ENCODE assay signal across 10 cellular contexts in genomic region chr10:104325436-104326430, GRCh38. TPM values are rescaled to one million over a fixed set of nuclear protein-coding genes. Genes with fewer than 3 reads are reported as not detected.
A peak's percentile ranks its signal among the peaks of the same experiment; 100 is the strongest.
DNase-seq lines count a peak whose midpoint lies in the region; ATAC-seq and TF ChIP-seq lines count a peak whose summit lies in the region.
"Had no signal": no experiment of that assay in that cellular context is flagged by ENCODE, and none has a peak within 500 bp of the region (broad histone marks: within the 10 kb centered on the region; RNA-seq: fewer than 3 reads in every experiment).

No MANE protein-coding gene starts in this region.

- no peaks in the 10 kb centered on the region for H3K9me3 Mint-ChIP-seq in activated T-cell treated with anti-CD3 and anti-CD28 coated beads, Interleukin-2, amount 50 U/mL, for 4 hours

- peaks cover 8% of the 10 kb centered on the region for H3K36me3 Mint-ChIP-seq in activated T-cell treated with anti-CD3 and anti-CD28 coated beads, Interleukin-2, amount 50 U/mL, for 4 hours (ENCODE audit: insufficient read depth)

- H3K79me1 ChIP-seq in mesendoderm (ENCODE audit: low read length) = peaks cover 62% of the 10 kb centered on the region

- peak overlapping the region; percentile 1 for H3K56ac ChIP-seq in mesendoderm (ENCODE audit: low read length)

- no peak for ATAC-seq in activated T-cell treated with anti-CD3 and anti-CD28 coated beads, Interleukin-2, amount 50 U/mL, for 4 hours
- ATAC-seq in GM18505 (IDR thresholded peaks at IDR 0.05; ENCODE audit: unreplicated experiment) = no peak

- H3K27ac ChIP-seq in mammary epithelial cell (ENCODE audit: insufficient read depth, low read depth, low read length) (peak overlapping the region; percentile 1), mesendoderm (ENCODE audit: low read depth, low read length) (no peak overlapping the region), thymus (ENCODE audit: low read depth) (peak overlapping the region; percentile 39)

- no peaks in the 10 kb centered on the region for H4K20me1 ChIP-seq in mammary epithelial cell (ENCODE audit: insufficient read depth, low read length)

- H3K4me2 ChIP-seq in mammary epithelial cell (ENCODE audit: insufficient read depth, low read depth, low read length) (no peak overlapping the region), mesendoderm (ENCODE audit: low read length) (no peak overlapping the region)

- H3K4me1 ChIP-seq in mammary epithelial cell (ENCODE audit: insufficient read depth, low read length) = peaks cover 82% of the 10 kb centered on the region
- H3K4me1 ChIP-seq in mesendoderm (ENCODE audit: control insufficient read depth, low read depth, low read length) = peaks cover 35% of the 10 kb centered on the region
- H3K4me1 ChIP-seq in thymus (ENCODE audit: control insufficient read depth, insufficient read depth, low read length) = peaks cover 68% of the 10 kb centered on the region

- WGBS in mammary epithelial cell (ENCODE audit: low coverage, missing lambda C conversion rate) = 72% methylated on average over 28 of the region's 28 CpGs
- no CpG with 5 or more reads among the region's 28 CpGs for WGBS in mesendoderm (ENCODE audit: extremely low coverage, insufficient coverage, low lambda C conversion rate)
- WGBS in thymus = 73% methylated on average over 28 of the region's 28 CpGs

- H2AFZ ChIP-seq in mammary epithelial cell (ENCODE audit: low read depth, low read length) = no peak overlapping the region

- no peak overlapping the region for H2AK5ac ChIP-seq in mesendoderm (ENCODE audit: low read length)

- H3K27me3 Mint-ChIP-seq in activated T-cell treated with anti-CD3 and anti-CD28 coated beads, Interleukin-2, amount 50 U/mL, for 4 hours (ENCODE audit: low read depth) = no peaks in the 10 kb centered on the region

- H3K4me1 Mint-ChIP-seq in activated T-cell treated with anti-CD3 and anti-CD28 coated beads, Interleukin-2, amount 50 U/mL, for 4 hours (ENCODE audit: low read depth) = peaks cover 99% of the 10 kb centered on the region

- H3K36me3 ChIP-seq in mammary epithelial cell (ENCODE audit: insufficient read depth, low read length) (peaks cover 3% of the 10 kb centered on the region), mesendoderm (ENCODE audit: control insufficient read depth, insufficient read depth, low read length) (no peaks in the 10 kb centered on the region), thymus (ENCODE audit: control insufficient read depth, insufficient read depth) (peaks cover 8% of the 10 kb centered on the region)

- H3K4me3 ChIP-seq in mammary epithelial cell (replicated peaks in 1 of 3; ENCODE audit: insufficient read depth in 1 of 3, low read depth in 2 of 3, low read length in 3 of 3) = no peak overlapping the region
- no peak overlapping the region for H3K4me3 ChIP-seq in mesendoderm (ENCODE audit: low read length)
- H3K4me3 ChIP-seq in thymus (ENCODE audit: low read length) = no peak overlapping the region

- H4K5ac ChIP-seq in mesendoderm (ENCODE audit: low read length) = no peak overlapping the region

- no peak overlapping the region for H3K9ac ChIP-seq in mammary epithelial cell (ENCODE audit: insufficient read depth, low read length)
- H3K9ac ChIP-seq in mesendoderm (ENCODE audit: low read length) = no peak overlapping the region

- H3K4me3 Mint-ChIP-seq in activated T-cell treated with anti-CD3 and anti-CD28 coated beads, Interleukin-2, amount 50 U/mL, for 4 hours = peak overlapping the region; percentile 57

- no peak overlapping the region for H3K23ac ChIP-seq in mesendoderm (ENCODE audit: low read length)

- in situ Hi-C loops in mammary epithelial cell (cut with MboI; ENCODE audit: low sequenced_read_pairs in 2 of 2) = no loop called here

- intact Hi-C loops in mammary epithelial cell (cut with micrococcal nuclease) = no loop called here

- H2BK15ac ChIP-seq in mesendoderm (replicated peaks; ENCODE audit: low read depth) = no peak overlapping the region

- TF ChIP-seq CTCF in mammary epithelial cell (conservative IDR thresholded peaks at IDR 0.05 in 1 of 2, IDR thresholded peaks at IDR 0.05 in 1 of 2; ENCODE audit: extremely low read depth in 1 of 2, insufficient read depth in 1 of 2, low read depth in 1 of 2, low read length in 2 of 2) = no peak

- H4K8ac ChIP-seq in mesendoderm (ENCODE audit: low read depth, low read length) = no peak overlapping the region

- peaks cover 70% of the 10 kb centered on the region for H3K79me2 ChIP-seq in mammary epithelial cell (ENCODE audit: insufficient read depth, low read length)
- H3K79me2 ChIP-seq in mesendoderm (ENCODE audit: control insufficient read depth, insufficient read depth, low read length) = peaks cover 100% of the 10 kb centered on the region

- H3K27me3 ChIP-seq in mammary epithelial cell (ENCODE audit: insufficient read depth, low read length) (no peaks in the 10 kb centered on the region), mesendoderm (ENCODE audit: insufficient read depth, low read length, poor library complexity) (no peaks in the 10 kb centered on the region), thymus (ENCODE audit: control insufficient read depth, insufficient read depth) (no peaks in the 10 kb centered on the region)

- no peak overlapping the region for H3K4ac ChIP-seq in mesendoderm (ENCODE audit: low read depth, low read length)

- no peak for TF ChIP-seq POLR2A in GM18505 (IDR thresholded peaks at IDR 0.05; ENCODE audit: borderline replicate concordance, extremely low read depth, insufficient read depth, insufficient read length)

- dilution Hi-C loops in mammary epithelial cell (cut with HindIII; ENCODE audit: low sequenced_read_pairs) = no loop called here

- H3K9me3 ChIP-seq in mammary epithelial cell (replicated peaks; ENCODE audit: insufficient read depth, low read length) = no peaks in the 10 kb centered on the region
- H3K9me3 ChIP-seq in thymus (ENCODE audit: control insufficient read depth) = no peaks in the 10 kb centered on the region

- H2BK120ac ChIP-seq in mesendoderm (ENCODE audit: low read depth, low read length) = no peak overlapping the region

- no peak for DNase-seq in activated T-cell treated with anti-CD3 and anti-CD28 coated beads, Interleukin-2, amount 50 U/mL, for 4 hours
- no peak for DNase-seq in activated T-cell treated with anti-CD3 and anti-CD28 coated beads, Interleukin-2, amount 50 U/mL, for 1 hour
- DNase-seq in mammary epithelial cell (no peak), mesendoderm (no peak), SHP77 treated with DMSO at 0.1 percent for 48 hours (lab: John Stamatoyannopoulos, UW) (no peak), COLO829 (ENCODE audit: low spot score) (no peak)
- DNase-seq: AML-193, T1000 had no signal

- H3K18ac ChIP-seq in mesendoderm (ENCODE audit: low read length) = no peak overlapping the region

- no TSS peak for BruUV-seq in mammary epithelial cell (replicated peaks; lab: Mats Ljungman, UMichigan)

- CTCF ChIA-PET in mammary epithelial cell (lab: Charles Lee; ENCODE audit: low non-redundant PET) = interaction anchor here (0.6 kb wide), 1 partner anchor 25 kb away, joined by 3 read pairs; no protein-coding TSS in a partner anchor

- H2BK5ac ChIP-seq in mesendoderm (ENCODE audit: low read length) = no peak overlapping the region

RNA-seq across cellular contexts. Expression of gene ITPRIP, which starts 12.5 kb away (rescaled TPM):
- 10 to 100 TPM; 18.1 to 21.9 (median 19.5) TPM for total RNA-seq in activated T-cell treated with anti-CD3 and anti-CD28 coated beads, Interleukin-2, amount 50 U/mL, for 4 hours
- 10 to 100 TPM; 21.5 to 37.2 TPM for total RNA-seq in mammary epithelial cell
- 14.4 TPM for polyA plus RNA-seq in mammary epithelial cell
- 24.0 TPM for polyA minus RNA-seq in mammary epithelial cell
- polyA plus RNA-seq in mesendoderm (2013, experiment 1 of 2) = 22.8 TPM
- polyA plus RNA-seq in mesendoderm (2013, experiment 2 of 2) = 22.4 TPM
- polyA plus RNA-seq in thymus = 13.6 TPM

RNA-seq across cellular contexts. Expression of gene CFAP58, which starts 27.9 kb away (rescaled TPM):
- total RNA-seq in activated T-cell treated with anti-CD3 and anti-CD28 coated beads, Interleukin-2, amount 50 U/mL, for 4 hours = not detected
- total RNA-seq in mammary epithelial cell = 1 to 10 TPM in 1 of 2 donors, under 1 TPM in 1; 0.17 to 1.0 TPM
- polyA plus RNA-seq in mammary epithelial cell = 0.23 TPM
- not detected for polyA minus RNA-seq in mammary epithelial cell
- polyA plus RNA-seq in mesendoderm (2013, experiment 1 of 2) = 1.0 TPM
- 0.85 TPM for polyA plus RNA-seq in mesendoderm (2013, experiment 2 of 2)
- polyA plus RNA-seq in thymus = 0.34 TPM

RNA-seq across cellular contexts. Expression of gene GSTO2, which starts 56.7 kb away (rescaled TPM):
- 1 to 10 TPM in 1 of 3 donors, under 1 TPM in 2; 0.33 to 1.1 (median 0.73) TPM for total RNA-seq in activated T-cell treated with anti-CD3 and anti-CD28 coated beads, Interleukin-2, amount 50 U/mL, for 4 hours
- total RNA-seq in mammary epithelial cell = 10 to 100 TPM; 16.2 to 26.8 TPM
- polyA plus RNA-seq in mammary epithelial cell (43.3 TPM), thymus (16.1 TPM)
- 56.6 TPM for polyA minus RNA-seq in mammary epithelial cell
- polyA plus RNA-seq in mesendoderm (2013, experiment 1 of 2) = 13.4 TPM
- 11.0 TPM for polyA plus RNA-seq in mesendoderm (2013, experiment 2 of 2)

Comparison
In these comparisons a context has a peak if more than half of its experiments do, and no peak if none do; other contexts are left out.
1. RNA of gene GSTO2, which starts 56.7 kb away (total RNA-seq): 16.2 to 26.8 TPM in mammary epithelial cell; 0.33 to 1.1 TPM in activated T-cell treated with anti-CD3 and anti-CD28 coated beads, Interleukin-2, amount 50 U/mL, for 4 hours; every median in the first group is over 4 times any median in the second.